17 cellular contexts compared by ENCODE assay signal in genomic region chr2:128640166-128640846, GRCh38.
A peak's percentile ranks its signal among the peaks of the same experiment; 100 is the strongest.
DNase-seq lines count a peak whose midpoint lies in the region; ATAC-seq and TF ChIP-seq lines count a peak whose summit lies in the region.
"Had no signal": no experiment of that assay in that cellular context is flagged by ENCODE, and none has a peak within 500 bp of the region (broad histone marks: within the 10 kb centered on the region; RNA-seq: fewer than 3 reads in every experiment).

No MANE protein-coding gene starts in this region.

- H4K20me1 ChIP-seq in GM23248 (ENCODE audit: insufficient read depth) = no peaks in the 10 kb centered on the region

- H3K27ac Mint-ChIP-seq in WTC11 = peak overlapping the region; percentile 68
- H3K27ac Mint-ChIP-seq: activated CD4-positive, alpha-beta T cell treated with anti-CD3 and anti-CD28 coated beads for 36 hours had no signal

- POLR2A ChIA-PET in WTC11 (lab: Charles Lee) = no interaction called here

- H3K27me3 ChIP-seq in GM23248 (replicated peaks; ENCODE audit: insufficient read depth) = no peaks in the 10 kb centered on the region; the same call in 1 of the 2 replicates
- H3K27me3 ChIP-seq in spleen (replicated peaks in 1 of 7) = no peaks in the 10 kb centered on the region

- H3K9me3 ChIP-seq in GM23248 (ENCODE audit: low read depth) (no peaks in the 10 kb centered on the region), spleen (no peaks in the 10 kb centered on the region)

- no peaks in the 10 kb centered on the region for H3K9me3 Mint-ChIP-seq in WTC11

- H3K9me2 ChIP-seq in GM23248 (ENCODE audit: insufficient read depth) = no peaks in the 10 kb centered on the region

- no peaks in the 10 kb centered on the region for H3K36me3 ChIP-seq in GM23248 (ENCODE audit: low read depth)
- no peaks in the 10 kb centered on the region for H3K36me3 ChIP-seq in spleen

- in situ Hi-C loops in GM23248 (cut with MboI) = no loop called here

- H3K4me1 ChIP-seq in GM23248 (ENCODE audit: insufficient read depth) (no peaks in the 10 kb centered on the region; the same call in 1 of the 2 replicates), spleen (peaks cover 0 to 15% (median 7%) of the 10 kb centered on the region in 6 donors)

- H2AFZ ChIP-seq in GM23248 = no peak overlapping the region

- no peaks in the 10 kb centered on the region for H3K79me2 ChIP-seq in GM23248 (ENCODE audit: insufficient read depth)

- no peaks in the 10 kb centered on the region for H3K36me3 Mint-ChIP-seq in WTC11

- no peak for TF ChIP-seq CTCF in WTC11 (IDR thresholded peaks at IDR 0.05)
- peak; percentile 6 for TF ChIP-seq CTCF in fibroblast of the aortic adventitia (IDR thresholded peaks at IDR 0.05; ENCODE audit: insufficient read depth, low read length)
- TF ChIP-seq CTCF in spleen (IDR thresholded peaks at IDR 0.05 in 8 of 11, conservative IDR thresholded peaks at IDR 0.05 in 3 of 11) = no peak

- H3K9ac ChIP-seq in GM23248 = no peak overlapping the region

- H3K4me3 Mint-ChIP-seq in WTC11 = no peak overlapping the region
- H3K4me3 Mint-ChIP-seq: activated CD4-positive, alpha-beta T cell treated with anti-CD3 and anti-CD28 coated beads for 36 hours had no signal

- WGBS in GM23248 (ENCODE audit: low coverage in 1 of 2, low lambda C conversion rate in 2 of 2, missing lambda C conversion rate in 2 of 2), 2 experiments = 86 to 89% methylated on average over 4 of the region's 4 CpGs
- WGBS in spleen, 5 donors = 90 to 96% (median 93%) methylated on average over 4 of the region's 4 CpGs

- intact Hi-C loops in spleen (cut with DNase I; ENCODE audit: low total_unique reads) = no loop called here

- H3K4me2 ChIP-seq in GM23248 (ENCODE audit: unreplicated experiment) = no peak overlapping the region

- H3K4me3 ChIP-seq in GM23248 (no peak overlapping the region), fibroblast of the aortic adventitia (ENCODE audit: low read depth, low read length) (no peak overlapping the region), spleen (no peak overlapping the region)
- H3K4me3 ChIP-seq: skin epidermis had no signal

- ATAC-seq in WTC11 = no peak
- no peak for ATAC-seq in GM18502 (IDR thresholded peaks at IDR 0.05; ENCODE audit: poor library complexity, unreplicated experiment)
- ATAC-seq: activated CD4-positive, alpha-beta T cell treated with anti-CD3 and anti-CD28 coated beads for 36 hours had no signal

- H3K27ac ChIP-seq in GM23248 = no peak overlapping the region
- no peak overlapping the region for H3K27ac ChIP-seq in spleen
- H3K27ac ChIP-seq: C4-2B had no signal

- CTCF ChIA-PET in WTC11 (lab: Charles Lee) = no interaction called here

- DNase-seq in GM23248 (peak; percentile 14), WTC11 (ENCODE audit: low spot score) (no peak), fibroblast of the aortic adventitia (ENCODE audit: low read depth) (peak; percentile 16), spleen (peak; percentile 58), NCI-H1694 treated with DMSO at 0.1 percent for 48 hours (lab: John Stamatoyannopoulos, UW) (no peak), NCI-H1417 (lab: John Stamatoyannopoulos, UW) (no peak)
- DNase-seq: activated CD4-positive, alpha-beta T cell treated with anti-CD3 and anti-CD28 coated beads for 36 hours; DMS53; effector CD8-positive, alpha-beta T cell; H7; NCI-H1105 treated with DMSO at 0.1 percent for 48 hours; NCI-H774; stimulated activated CD4-positive, alpha-beta T cell treated with anti-CD3 and anti-CD28 coated beads, Interleukin-4, amount 100 ng/mL, for 24 hours; T1000 had no signal

- H3K4me1 Mint-ChIP-seq in WTC11 = peaks cover 92% of the 10 kb centered on the region
- H3K4me1 Mint-ChIP-seq: activated CD4-positive, alpha-beta T cell treated with anti-CD3 and anti-CD28 coated beads for 36 hours had no signal

- TF ChIP-seq POLR2A in spleen (IDR thresholded peaks at IDR 0.05) = no peak

- no peaks in the 10 kb centered on the region for H3F3A ChIP-seq in GM23248 (ENCODE audit: insufficient read depth)

- H3K27me3 Mint-ChIP-seq in WTC11 (ENCODE audit: low read depth) = peaks cover 27% of the 10 kb centered on the region

TF ChIP-seq in WTC11, 78 proteins besides CTCF, POLR2A, EP300 and RAD21:
- TF ChIP-seq PRDM15 (CRISPR knock-in tag; IDR thresholded peaks at IDR 0.05) (no peak), RORB (CRISPR knock-in tag; IDR thresholded peaks at IDR 0.05) (no peak), ZNF671 (CRISPR knock-in tag; IDR thresholded peaks at IDR 0.05) (no peak), E2F4 (CRISPR knock-in tag; IDR thresholded peaks at IDR 0.05; ENCODE audit: borderline replicate concordance, low read depth) (no peak), SMAD4 (CRISPR knock-in tag; IDR thresholded peaks at IDR 0.05) (no peak), ELF4 (CRISPR knock-in tag; IDR thresholded peaks at IDR 0.05; ENCODE audit: low read depth) (no peak), MYBL2 (CRISPR knock-in tag; IDR thresholded peaks at IDR 0.05) (no peak), TEAD1 (CRISPR knock-in tag; IDR thresholded peaks at IDR 0.05) (no peak), ETV6 (CRISPR knock-in tag; IDR thresholded peaks at IDR 0.05) (no peak), CREM (CRISPR knock-in tag; IDR thresholded peaks at IDR 0.05) (no peak)

Comparison
In these comparisons a context has a peak if more than half of its experiments do, and no peak if none do; other contexts are left out.
1. DNase-seq: peak in GM23248 (single experiment), fibroblast of the aortic adventitia (single experiment) and spleen (single experiment); none in WTC11 (single experiment), NCI-H1694 treated with DMSO at 0.1 percent for 48 hours (single experiment) and NCI-H1417 (0 of 3).